1 cellular context compared by ENCODE assay signal in genomic region chr5:143812085-143812705, GRCh38.
TF ChIP-seq lines count a peak whose summit lies in the region.

Gene HMHB1, plus strand, starts transcription at chr5:143812161.

TF ChIP-seq in SK-N-SH, 30 proteins besides CTCF, POLR2A, EP300 and RAD21 (continued from another document):
- TF ChIP-seq TAF1 (IDR thresholded peaks at IDR 0.05; ENCODE audit: borderline replicate concordance, low read depth, low read length) = no peak
- no peak for TF ChIP-seq TCF12 (IDR thresholded peaks at IDR 0.05)
- TF ChIP-seq, protein P1, sequence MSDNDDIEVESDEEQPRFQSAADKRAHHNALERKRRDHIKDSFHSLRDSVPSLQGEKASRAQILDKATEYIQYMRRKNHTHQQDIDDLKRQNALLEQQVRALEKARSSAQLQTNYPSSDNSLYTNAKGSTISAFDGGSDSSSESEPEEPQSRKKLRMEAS (IDR thresholded peaks at IDR 0.05; ENCODE audit: low read depth) = no peak
- TF ChIP-seq ELF1 (IDR thresholded peaks at IDR 0.05) = no peak
- TF ChIP-seq MXI1 (IDR thresholded peaks at IDR 0.05; ENCODE audit: low read depth, low read length) = no peak
- no peak for TF ChIP-seq RXRA (IDR thresholded peaks at IDR 0.05; ENCODE audit: borderline replicate concordance, low read depth)
TF ChIP-seq in SK-N-SH: peak in this region for 0.
